ENCODE assay signal across 28 cellular contexts in genomic region chrX:107199491-107199890, GRCh38. TPM values are rescaled to one million over a fixed set of nuclear protein-coding genes. Genes with fewer than 3 reads are reported as not detected.
"Had no signal": no experiment of that assay in that cellular context is flagged by ENCODE, and none has a peak within 500 bp of the region (broad histone marks: within the 10 kb centered on the region; RNA-seq: fewer than 3 reads in every experiment).

No MANE protein-coding gene starts in this region.

- H2AFZ ChIP-seq: hepatocyte had no signal

- H3K79me2 ChIP-seq: hepatocyte had no signal

- H3K4me1 ChIP-seq: esophagus muscularis mucosa, pancreas, right lobe of liver, stomach, transverse colon had no signal

- H3K36me3 ChIP-seq: esophagus muscularis mucosa, pancreas, right lobe of liver, stomach, thoracic aorta, transverse colon had no signal

- H3K4me2 ChIP-seq: hepatocyte had no signal

- H3K27ac ChIP-seq: coronary artery, esophagus muscularis mucosa, hepatocyte, pancreas, right lobe of liver, stomach, thoracic aorta, transverse colon had no signal

- ATAC-seq: pancreas, right lobe of liver had no signal

- H3K9me3 ChIP-seq: esophagus muscularis mucosa, pancreas, right lobe of liver, stomach, thoracic aorta, transverse colon had no signal

- FAIRE-seq: endothelial cell of umbilical vein, pancreas had no signal

- H3K4me3 ChIP-seq: coronary artery, esophagus muscularis mucosa, hepatocyte, pancreas, right lobe of liver, stomach, thoracic aorta, transverse colon had no signal

- H3K27me3 ChIP-seq: esophagus muscularis mucosa, hepatocyte, stomach, transverse colon had no signal

- DNase-seq: effector CD4-positive, alpha-beta T cell; endodermal cell; head of caudate nucleus; mesendoderm; naive B cell; occipital lobe; pancreas; right lobe of liver; stimulated activated CD4-positive, alpha-beta T cell treated with anti-CD3 and anti-CD28 coated beads, Interleukin-2, amount 100 ng/mL, for 24 hours; stimulated activated CD4-positive, alpha-beta T cell treated with anti-CD3 and anti-CD28 coated beads, Interleukin-4, amount 100 ng/mL, for 4 hours; stimulated activated naive CD4-positive, alpha-beta T cell; stomach; substantia nigra; transverse colon had no signal

RNA-seq across cellular contexts. Expression of gene NUP62CL, which starts 6.7 kb away (rescaled TPM):
- total RNA-seq: chondrocyte, endothelial cell of umbilical vein, fibroblast of villous mesenchyme, lung microvascular endothelial cell, thoracic aorta had no signal
- polyA plus RNA-seq: endothelial cell of umbilical vein had no signal

RNA-seq across cellular contexts. Expression of gene DNAAF6, which starts 6.9 kb away (rescaled TPM):
- total RNA-seq: chondrocyte, dermis microvascular lymphatic vessel endothelial cell, endodermal cell, endothelial cell of umbilical vein, esophagus muscularis mucosa, fibroblast of villous mesenchyme, hepatocyte, kidney epithelial cell, liver, lung microvascular endothelial cell, occipital lobe, pancreas, progenitor cell of endocrine pancreas, right lobe of liver, skeletal muscle tissue, thoracic aorta, transverse colon, ureter had no signal
- polyA plus RNA-seq: endothelial cell of umbilical vein, hepatocyte, liver, pancreas, stomach had no signal
